ENCODE assay signal across 9 cellular contexts in the genomic region with DNA sequence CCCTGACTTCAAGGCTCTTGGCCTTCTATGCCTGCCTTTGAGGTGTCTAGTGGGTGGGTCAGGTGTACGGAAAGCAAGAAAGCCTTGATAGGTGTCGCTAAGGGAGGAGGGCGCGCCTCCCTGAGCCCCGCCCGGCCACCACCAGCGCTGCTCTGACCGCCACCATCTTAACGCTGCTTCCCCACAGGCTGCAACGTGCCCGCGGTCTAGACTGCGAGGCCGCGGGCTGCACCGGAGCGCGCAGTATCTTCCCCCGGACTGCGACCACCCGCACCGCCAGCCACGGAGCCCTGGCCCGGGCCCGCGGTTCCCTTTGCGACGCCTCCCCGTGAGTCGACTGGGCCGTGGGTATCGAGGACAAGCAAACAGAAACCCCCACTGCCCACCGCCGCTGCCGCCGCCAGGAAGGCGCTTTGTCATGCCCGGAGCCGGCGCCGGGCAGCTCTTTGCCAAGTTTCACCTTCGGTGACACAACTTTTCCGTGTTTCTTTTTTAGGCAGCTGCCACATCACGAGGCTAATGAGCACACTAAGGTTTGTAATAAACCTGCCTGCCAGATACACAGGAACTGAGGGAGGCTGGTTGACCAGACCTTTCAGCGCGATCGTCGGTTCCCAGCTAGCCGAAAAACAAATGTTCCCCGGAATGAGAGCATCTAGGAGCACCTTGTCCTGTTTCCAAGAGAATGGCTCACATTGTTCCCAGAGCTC.
A peak's percentile ranks its signal among the peaks of the same experiment; 100 is the strongest.
DNase-seq lines count a peak whose midpoint lies in the region; ATAC-seq lines count a peak whose summit lies in the region.
"Had no signal": no experiment of that assay in that cellular context is flagged by ENCODE, and none has a peak within 500 bp of the region (broad histone marks: within the 10 kb centered on the region; RNA-seq: fewer than 3 reads in every experiment).

No MANE protein-coding gene starts in this region.

- peaks cover 0 to 2% of the 10 kb centered on the region in 2 donors for H3K27me3 ChIP-seq in mucosa of rectum (ENCODE audit: control insufficient read depth in 2 of 2, insufficient read depth in 2 of 2, low read length in 2 of 2)
- H3K27me3 ChIP-seq in SJCRH30, result no peaks in the 10 kb centered on the region

- ATAC-seq in HG03442 (IDR thresholded peaks at IDR 0.05; ENCODE audit: unreplicated experiment) (peak; percentile 59), HG03159 (IDR thresholded peaks at IDR 0.05; ENCODE audit: unreplicated experiment) (no peak)

- no peaks in the 10 kb centered on the region for H3K36me3 ChIP-seq in mucosa of rectum (ENCODE audit: control insufficient read depth in 2 of 2, insufficient read depth in 2 of 2, low read length in 2 of 2)
- no peaks in the 10 kb centered on the region for H3K36me3 ChIP-seq in SJCRH30

- no peaks in the 10 kb centered on the region for H3K4me1 ChIP-seq in mucosa of rectum (ENCODE audit: control insufficient read depth in 2 of 2, insufficient read depth in 2 of 2, low read length in 2 of 2)
- H3K4me1 ChIP-seq in SJCRH30, result no peaks in the 10 kb centered on the region

- no peaks in the 10 kb centered on the region for H3K9me3 ChIP-seq in mucosa of rectum (ENCODE audit: control insufficient read depth in 2 of 2, low read length in 2 of 2)
- no peaks in the 10 kb centered on the region for H3K9me3 ChIP-seq in SJCRH30 (replicated peaks)

- H3K27ac ChIP-seq in mucosa of rectum (ENCODE audit: low read depth in 2 of 2, low read length in 2 of 2) (peak overlapping the region in 1 of 2 donors; percentile 39), SJCRH30 (no peak overlapping the region)

- H3K9ac ChIP-seq in mucosa of rectum (ENCODE audit: low read depth in 1 of 2, low read length in 2 of 2), result peak overlapping the region in 1 of 2 donors; percentile 62

- H3K4me3 ChIP-seq in mucosa of rectum (ENCODE audit: low read length in 2 of 2) (peak overlapping the region; percentile 44 to 46), SJCRH30 (no peak overlapping the region)

- DNase-seq in A172 (ENCODE audit: low spot score) (peak; percentile 9), ecto neural progenitor cell (ENCODE audit: low spot score) (peak; percentile 55), SJCRH30 (no peak), SHP77 (lab: John Stamatoyannopoulos, UW) (no peak)
- DNase-seq in effector CD4-positive, alpha-beta T cell, result no peak
- DNase-seq: NCI-H2081 had no signal

Comparison
In these comparisons a context has a peak if more than half of its experiments do, and no peak if none do; other contexts are left out.
1. DNase-seq: peak in A172 (single experiment) and ecto neural progenitor cell (single experiment); none in SJCRH30 (0 of 2), effector CD4-positive, alpha-beta T cell (single experiment) and SHP77 (0 of 2).